1 cellular context compared by ENCODE assay signal in genomic region chr11:111935331-111936044, GRCh38.
TF ChIP-seq lines count a peak whose summit lies in the region.

No MANE protein-coding gene starts in this region.

TF ChIP-seq in liver, 16 proteins besides CTCF, POLR2A, EP300 and RAD21 (continued from another document):
- TF ChIP-seq REST (IDR thresholded peaks at IDR 0.05): peak; percentile 48
- peak in 1 of 2 donors; percentile 21 for TF ChIP-seq EGR1 (IDR thresholded peaks at IDR 0.05; ENCODE audit: low read depth in 2 of 2)
- peak; percentile 96 for TF ChIP-seq SP1 (IDR thresholded peaks at IDR 0.05)
- peak; percentile 90 for TF ChIP-seq FOXA2 (IDR thresholded peaks at IDR 0.05)
- TF ChIP-seq JUND (IDR thresholded peaks at IDR 0.05): peak; percentile 50 to 62
- peak; percentile 91 to 95 for TF ChIP-seq RXRA (IDR thresholded peaks at IDR 0.05)
